1 cellular context compared by ENCODE assay signal in the genomic region with DNA sequence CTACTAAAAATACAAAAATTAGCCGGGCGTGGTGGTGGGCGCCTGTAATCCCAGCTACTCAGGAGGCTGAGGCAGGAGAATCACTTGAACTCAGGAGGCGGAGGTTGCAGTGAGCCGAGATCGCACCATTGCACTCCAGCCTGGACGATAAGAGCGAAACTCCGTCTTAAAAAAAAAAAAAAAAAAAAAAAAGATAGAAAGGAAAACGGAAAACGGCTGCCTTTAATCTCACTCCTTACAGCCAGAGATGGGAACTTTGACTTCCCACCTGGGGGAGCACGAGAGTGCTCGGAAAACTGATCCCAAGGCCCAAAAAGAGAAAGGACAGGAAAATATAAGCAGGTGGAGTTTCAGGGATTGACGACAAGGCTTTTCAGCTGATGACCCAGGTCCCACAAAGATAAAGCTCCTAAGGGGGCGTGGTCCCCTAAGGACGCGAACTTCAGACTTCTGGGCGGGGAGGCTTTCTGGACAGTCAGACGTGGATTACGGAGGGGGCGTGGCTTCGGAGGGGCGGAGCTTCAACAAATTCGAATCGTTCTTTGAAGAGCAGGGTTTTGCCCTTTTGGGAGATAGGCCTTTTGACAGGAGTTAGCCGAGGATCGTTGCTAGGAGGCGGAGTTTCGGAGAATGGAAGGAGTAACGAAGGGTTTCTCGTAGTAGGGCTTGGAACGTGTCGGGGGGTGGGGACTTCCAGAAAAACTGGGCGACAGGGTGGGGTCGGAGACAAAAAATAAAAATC.
A peak's percentile ranks its signal among the peaks of the same experiment; 100 is the strongest.
TF ChIP-seq lines count a peak whose summit lies in the region.

No MANE protein-coding gene starts in this region.

TF ChIP-seq in H1, 55 proteins besides CTCF, POLR2A, EP300 and RAD21:
- TF ChIP-seq SP1 (IDR thresholded peaks at IDR 0.05; ENCODE audit: low read depth, low read length) (peak; percentile 44; the same call in 1 of the 2 replicates), SAP30 (IDR thresholded peaks at IDR 0.05; ENCODE audit: insufficient read depth, insufficient replicate concordance, low read length) (peak; percentile 87), TEAD4 (IDR thresholded peaks at IDR 0.05; ENCODE audit: low read depth, low read length) (no peak), TBP (IDR thresholded peaks at IDR 0.05; ENCODE audit: low read depth, low read length) (peak; percentile 78), CREB1 (IDR thresholded peaks at IDR 0.05) (no peak), BCL11A (IDR thresholded peaks at IDR 0.05; ENCODE audit: low read depth in 2 of 2, low read length in 2 of 2) (no peak), TAF1 (IDR thresholded peaks at IDR 0.05; ENCODE audit: low read depth, low read length) (peak; percentile 69; the same call in 1 of the 2 replicates), TAF7 (optimal IDR thresholded peaks at IDR 0.05; ENCODE audit: borderline replicate concordance, low read depth, low read length) (peak; percentile 35), PHF8 (conservative IDR thresholded peaks at IDR 0.05; ENCODE audit: low read depth, low read length) (peak; percentile 46; the same call in 1 of the 2 replicates)
- TF ChIP-seq, protein P1, sequence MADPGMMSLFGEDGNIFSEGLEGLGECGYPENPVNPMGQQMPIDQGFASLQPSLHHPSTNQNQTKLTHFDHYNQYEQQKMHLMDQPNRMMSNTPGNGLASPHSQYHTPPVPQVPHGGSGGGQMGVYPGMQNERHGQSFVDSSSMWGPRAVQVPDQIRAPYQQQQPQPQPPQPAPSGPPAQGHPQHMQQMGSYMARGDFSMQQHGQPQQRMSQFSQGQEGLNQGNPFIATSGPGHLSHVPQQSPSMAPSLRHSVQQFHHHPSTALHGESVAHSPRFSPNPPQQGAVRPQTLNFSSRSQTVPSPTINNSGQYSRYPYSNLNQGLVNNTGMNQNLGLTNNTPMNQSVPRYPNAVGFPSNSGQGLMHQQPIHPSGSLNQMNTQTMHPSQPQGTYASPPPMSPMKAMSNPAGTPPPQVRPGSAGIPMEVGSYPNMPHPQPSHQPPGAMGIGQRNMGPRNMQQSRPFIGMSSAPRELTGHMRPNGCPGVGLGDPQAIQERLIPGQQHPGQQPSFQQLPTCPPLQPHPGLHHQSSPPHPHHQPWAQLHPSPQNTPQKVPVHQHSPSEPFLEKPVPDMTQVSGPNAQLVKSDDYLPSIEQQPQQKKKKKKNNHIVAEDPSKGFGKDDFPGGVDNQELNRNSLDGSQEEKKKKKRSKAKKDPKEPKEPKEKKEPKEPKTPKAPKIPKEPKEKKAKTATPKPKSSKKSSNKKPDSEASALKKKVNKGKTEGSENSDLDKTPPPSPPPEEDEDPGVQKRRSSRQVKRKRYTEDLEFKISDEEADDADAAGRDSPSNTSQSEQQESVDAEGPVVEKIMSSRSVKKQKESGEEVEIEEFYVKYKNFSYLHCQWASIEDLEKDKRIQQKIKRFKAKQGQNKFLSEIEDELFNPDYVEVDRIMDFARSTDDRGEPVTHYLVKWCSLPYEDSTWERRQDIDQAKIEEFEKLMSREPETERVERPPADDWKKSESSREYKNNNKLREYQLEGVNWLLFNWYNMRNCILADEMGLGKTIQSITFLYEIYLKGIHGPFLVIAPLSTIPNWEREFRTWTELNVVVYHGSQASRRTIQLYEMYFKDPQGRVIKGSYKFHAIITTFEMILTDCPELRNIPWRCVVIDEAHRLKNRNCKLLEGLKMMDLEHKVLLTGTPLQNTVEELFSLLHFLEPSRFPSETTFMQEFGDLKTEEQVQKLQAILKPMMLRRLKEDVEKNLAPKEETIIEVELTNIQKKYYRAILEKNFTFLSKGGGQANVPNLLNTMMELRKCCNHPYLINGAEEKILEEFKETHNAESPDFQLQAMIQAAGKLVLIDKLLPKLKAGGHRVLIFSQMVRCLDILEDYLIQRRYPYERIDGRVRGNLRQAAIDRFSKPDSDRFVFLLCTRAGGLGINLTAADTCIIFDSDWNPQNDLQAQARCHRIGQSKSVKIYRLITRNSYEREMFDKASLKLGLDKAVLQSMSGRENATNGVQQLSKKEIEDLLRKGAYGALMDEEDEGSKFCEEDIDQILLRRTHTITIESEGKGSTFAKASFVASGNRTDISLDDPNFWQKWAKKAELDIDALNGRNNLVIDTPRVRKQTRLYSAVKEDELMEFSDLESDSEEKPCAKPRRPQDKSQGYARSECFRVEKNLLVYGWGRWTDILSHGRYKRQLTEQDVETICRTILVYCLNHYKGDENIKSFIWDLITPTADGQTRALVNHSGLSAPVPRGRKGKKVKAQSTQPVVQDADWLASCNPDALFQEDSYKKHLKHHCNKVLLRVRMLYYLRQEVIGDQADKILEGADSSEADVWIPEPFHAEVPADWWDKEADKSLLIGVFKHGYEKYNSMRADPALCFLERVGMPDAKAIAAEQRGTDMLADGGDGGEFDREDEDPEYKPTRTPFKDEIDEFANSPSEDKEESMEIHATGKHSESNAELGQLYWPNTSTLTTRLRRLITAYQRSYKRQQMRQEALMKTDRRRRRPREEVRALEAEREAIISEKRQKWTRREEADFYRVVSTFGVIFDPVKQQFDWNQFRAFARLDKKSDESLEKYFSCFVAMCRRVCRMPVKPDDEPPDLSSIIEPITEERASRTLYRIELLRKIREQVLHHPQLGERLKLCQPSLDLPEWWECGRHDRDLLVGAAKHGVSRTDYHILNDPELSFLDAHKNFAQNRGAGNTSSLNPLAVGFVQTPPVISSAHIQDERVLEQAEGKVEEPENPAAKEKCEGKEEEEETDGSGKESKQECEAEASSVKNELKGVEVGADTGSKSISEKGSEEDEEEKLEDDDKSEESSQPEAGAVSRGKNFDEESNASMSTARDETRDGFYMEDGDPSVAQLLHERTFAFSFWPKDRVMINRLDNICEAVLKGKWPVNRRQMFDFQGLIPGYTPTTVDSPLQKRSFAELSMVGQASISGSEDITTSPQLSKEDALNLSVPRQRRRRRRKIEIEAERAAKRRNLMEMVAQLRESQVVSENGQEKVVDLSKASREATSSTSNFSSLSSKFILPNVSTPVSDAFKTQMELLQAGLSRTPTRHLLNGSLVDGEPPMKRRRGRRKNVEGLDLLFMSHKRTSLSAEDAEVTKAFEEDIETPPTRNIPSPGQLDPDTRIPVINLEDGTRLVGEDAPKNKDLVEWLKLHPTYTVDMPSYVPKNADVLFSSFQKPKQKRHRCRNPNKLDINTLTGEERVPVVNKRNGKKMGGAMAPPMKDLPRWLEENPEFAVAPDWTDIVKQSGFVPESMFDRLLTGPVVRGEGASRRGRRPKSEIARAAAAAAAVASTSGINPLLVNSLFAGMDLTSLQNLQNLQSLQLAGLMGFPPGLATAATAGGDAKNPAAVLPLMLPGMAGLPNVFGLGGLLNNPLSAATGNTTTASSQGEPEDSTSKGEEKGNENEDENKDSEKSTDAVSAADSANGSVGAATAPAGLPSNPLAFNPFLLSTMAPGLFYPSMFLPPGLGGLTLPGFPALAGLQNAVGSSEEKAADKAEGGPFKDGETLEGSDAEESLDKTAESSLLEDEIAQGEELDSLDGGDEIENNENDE (IDR thresholded peaks at IDR 0.05; ENCODE audit: insufficient replicate concordance, low read length), result peak; percentile 37
